In genomic region chr1:230292739-230293720, GRCh38 we compare ENCODE assay signal across 12 cellular contexts.
DNase-seq lines count a peak whose midpoint lies in the region; ATAC-seq, FAIRE-seq and TF ChIP-seq lines count a peak whose summit lies in the region.
"Had no signal": no experiment of that assay in that cellular context is flagged by ENCODE, and none has a peak within 500 bp of the region (broad histone marks: within the 10 kb centered on the region; RNA-seq: fewer than 3 reads in every experiment).

No MANE protein-coding gene starts in this region.

- peak overlapping the region; percentile 81 to 88; a peak in 3 of 4 replicates for H3K4me2 ChIP-seq in H1 (ENCODE audit: insufficient read depth in 1 of 2, low read depth in 2 of 2, low read length in 2 of 2)
- no peak overlapping the region for H3K4me2 ChIP-seq in HepG2 (ENCODE audit: low read depth, low read length)

- peak overlapping the region; percentile 67; the same call in 1 of the 2 replicates for H2BK20ac ChIP-seq in H1 (ENCODE audit: low read length)

- H3K27ac ChIP-seq in H1 (ENCODE audit: low read depth, low read length) (no peak overlapping the region), tibial artery (no peak overlapping the region), HepG2 (ENCODE audit: extremely low read length, insufficient read depth, low read length) (no peak overlapping the region)

- peaks cover 7% of the 10 kb centered on the region; the same call in 1 of the 2 replicates for H3K23me2 ChIP-seq in H1 (ENCODE audit: low read depth, low read length)

- intact Hi-C loops in activated naive CD4-positive, alpha-beta T cell treated with anti-CD3 and anti-CD28 coated beads for 36 hours (cut with micrococcal nuclease), result no loop called here
- intact Hi-C loops in tibial artery (cut with DNase I; ENCODE audit: low total_unique reads), result no loop called here
- intact Hi-C loops in HepG2 (cut with micrococcal nuclease; ENCODE audit: unreplicated experiment), result no loop called here

- FAIRE-seq in H1 (lab: Jason Lieb, UNC), result no peak
- no peak for FAIRE-seq in HepG2 (lab: Jason Lieb, UNC)

- H4K5ac ChIP-seq in H1 (ENCODE audit: insufficient read length, low read depth, low read length), result no peak overlapping the region

- no peak overlapping the region for H3K4me3 Mint-ChIP-seq in activated naive CD4-positive, alpha-beta T cell treated with anti-CD3 and anti-CD28 coated beads, Interleukin-2, amount 10 ng/mL, durations not matched to agents 7 days and 5 days
- H3K4me3 Mint-ChIP-seq in activated naive CD4-positive, alpha-beta T cell treated with anti-CD3 and anti-CD28 coated beads for 36 hours, result no peak overlapping the region

- peak overlapping the region; percentile 60 for H2BK120ac ChIP-seq in H1 (replicated peaks; ENCODE audit: low read depth, low read length)

- peak overlapping the region; percentile 92 for H2BK15ac ChIP-seq in H1 (ENCODE audit: low read length)

- H3K27ac Mint-ChIP-seq in activated naive CD4-positive, alpha-beta T cell treated with anti-CD3 and anti-CD28 coated beads, Interleukin-2, amount 10 ng/mL, durations not matched to agents 7 days and 5 days, result no peak overlapping the region
- H3K27ac Mint-ChIP-seq in activated naive CD4-positive, alpha-beta T cell treated with anti-CD3 and anti-CD28 coated beads for 36 hours, result no peak overlapping the region
- H3K27ac Mint-ChIP-seq: activated T-helper 2 cell treated with anti-CD3 and anti-CD28 coated beads, Interferon-gamma antibody, Interleukin-2, Interleukin-4, amounts not matched to agents 10 μg/mL and 5 μg/mL and 100 μg/mL, durations not matched to agents 14 hours and 24 hours and 36 hours had no signal

- TF ChIP-seq CTCF in H1 (IDR thresholded peaks at IDR 0.05; ENCODE audit: control extremely low read depth in 1 of 3, insufficient read depth in 1 of 3, low read depth in 1 of 3, low read length in 3 of 3), result no peak
- no peak for TF ChIP-seq CTCF in tibial artery (IDR thresholded peaks at IDR 0.05)
- TF ChIP-seq CTCF in HepG2 (CRISPR knock-in tag; IDR thresholded peaks at IDR 0.05), result no peak

- TF ChIP-seq POLR2A in H1 (IDR thresholded peaks at IDR 0.05; ENCODE audit: control extremely low read depth in 1 of 2, low read depth in 2 of 2, low read length in 2 of 2) (no peak), HepG2 (IDR thresholded peaks at IDR 0.05; ENCODE audit: insufficient read depth in 1 of 2, low read depth in 2 of 2, low read length in 2 of 2) (no peak)

- peak; percentile 3 for DNase-seq in activated naive CD4-positive, alpha-beta T cell treated with anti-CD3 and anti-CD28 coated beads, Interleukin-2, amount 10 ng/mL, durations not matched to agents 7 days and 5 days
- no peak for DNase-seq in activated naive CD4-positive, alpha-beta T cell treated with anti-CD3 and anti-CD28 coated beads for 36 hours
- DNase-seq in NCI-H345 treated with DMSO at 0.1 percent for 48 hours (lab: John Stamatoyannopoulos, UW; ENCODE audit: unreplicated experiment) (peak; percentile 79), H1 (ENCODE audit: low read depth in 1 of 2, low spot score in 2 of 2) (no peak), tibial artery (peak; percentile 10 to 35), HepG2 (ENCODE audit: low spot score) (no peak)
- DNase-seq: ACHN; left cardiac atrium; stimulated activated naive CD4-positive, alpha-beta T cell treated with Interleukin-2 at 50 U/mL for 16 hours had no signal

- H2BK12ac ChIP-seq in H1 (ENCODE audit: low read depth, low read length), result peak overlapping the region; percentile 52; the same call in 1 of the 2 replicates

- H2AFZ ChIP-seq in H1 (ENCODE audit: low read length), result no peak overlapping the region; the same call in 1 of the 2 replicates
- no peak overlapping the region for H2AFZ ChIP-seq in HepG2 (ENCODE audit: low read length)

- no peak for ATAC-seq in HepG2
- no peak for ATAC-seq in GM19455 (IDR thresholded peaks at IDR 0.05; ENCODE audit: unreplicated experiment)
- ATAC-seq in HG02884 (IDR thresholded peaks at IDR 0.05; ENCODE audit: unreplicated experiment), result no peak
- ATAC-seq: left cardiac atrium had no signal

- no peak overlapping the region for H3K18ac ChIP-seq in H1 (ENCODE audit: extremely low read depth, low read length)

- no peaks in the 10 kb centered on the region for H3K9me3 Mint-ChIP-seq in activated naive CD4-positive, alpha-beta T cell treated with anti-CD3 and anti-CD28 coated beads, Interleukin-2, amount 10 ng/mL, durations not matched to agents 7 days and 5 days
- no peaks in the 10 kb centered on the region for H3K9me3 Mint-ChIP-seq in activated naive CD4-positive, alpha-beta T cell treated with anti-CD3 and anti-CD28 coated beads for 36 hours
- H3K9me3 Mint-ChIP-seq: activated T-helper 2 cell treated with anti-CD3 and anti-CD28 coated beads, Interferon-gamma antibody, Interleukin-2, Interleukin-4, amounts not matched to agents 10 μg/mL and 5 μg/mL and 100 μg/mL, durations not matched to agents 14 hours and 24 hours and 36 hours had no signal

- POLR2A ChIA-PET in H1 (lab: Charles Lee; ENCODE audit: partially characterized antibody) (interaction anchor here (0.7 to 1.1 kb wide), 2 partner anchors 16 to 40 kb away, joined by 3 to 4 read pairs; no protein-coding TSS in a partner anchor), HepG2 (lab: Yijun Ruan, JAX) (no interaction called here)

- peaks cover 2% of the 10 kb centered on the region for H3K4me1 Mint-ChIP-seq in activated naive CD4-positive, alpha-beta T cell treated with anti-CD3 and anti-CD28 coated beads, Interleukin-2, amount 10 ng/mL, durations not matched to agents 7 days and 5 days
- peaks cover 4% of the 10 kb centered on the region for H3K4me1 Mint-ChIP-seq in activated naive CD4-positive, alpha-beta T cell treated with anti-CD3 and anti-CD28 coated beads for 36 hours (ENCODE audit: low read depth)

- H3K9ac ChIP-seq in H1 (replicated peaks in 1 of 4; ENCODE audit: extremely low read depth in 1 of 4, low read depth in 3 of 4, low read length in 3 of 4), result no peak overlapping the region
- H3K9ac ChIP-seq in HepG2 (ENCODE audit: insufficient read depth, low read depth, low read length), result no peak overlapping the region

- no peaks in the 10 kb centered on the region for H3K79me2 ChIP-seq in H1 (ENCODE audit: control insufficient read depth in 1 of 2, insufficient read depth in 2 of 2, low read length in 2 of 2)
- H3K79me2 ChIP-seq in HepG2 (ENCODE audit: insufficient read depth, low read length), result no peaks in the 10 kb centered on the region

- H4K20me1 ChIP-seq in H1 (replicated peaks in 1 of 2; ENCODE audit: control insufficient read depth in 1 of 2, insufficient read depth in 2 of 2, low read length in 2 of 2) (no peaks in the 10 kb centered on the region), HepG2 (ENCODE audit: insufficient read depth, low read length) (no peaks in the 10 kb centered on the region)

- no peak overlapping the region for H3K4ac ChIP-seq in H1 (replicated peaks; ENCODE audit: insufficient read length, low read depth, low read length)

- WGBS in H1 (ENCODE audit: extremely low coverage in 1 of 2, insufficient coverage in 1 of 2, insufficient read length in 1 of 2, insufficient replicate concordance in 2 of 2, low coverage in 1 of 2, low lambda C conversion rate in 2 of 2, missing lambda C conversion rate in 1 of 2), 2 experiments, result 58% methylated on average over 19 of the region's 19 CpGs; no CpG with 5 or more reads in 1 of the 2 experiments
- 20% methylated on average over 18 of the region's 19 CpGs for WGBS in HepG2 (ENCODE audit: low lambda C conversion rate)

- H3K4me1 ChIP-seq in H1 (replicated peaks in 1 of 4; ENCODE audit: control insufficient read depth in 3 of 4, insufficient read depth in 4 of 4, low read length in 3 of 4), result peaks cover 0 to 10% (median 6%) of the 10 kb centered on the region in 4 experiments; a peak in 6 of 7 replicates
- no peaks in the 10 kb centered on the region for H3K4me1 ChIP-seq in tibial artery
- peaks cover 15% of the 10 kb centered on the region for H3K4me1 ChIP-seq in HepG2 (ENCODE audit: insufficient read depth, low read length)

- peaks cover 48% of the 10 kb centered on the region for H3K27me3 Mint-ChIP-seq in activated naive CD4-positive, alpha-beta T cell treated with anti-CD3 and anti-CD28 coated beads, Interleukin-2, amount 10 ng/mL, durations not matched to agents 7 days and 5 days
- H3K27me3 Mint-ChIP-seq in activated naive CD4-positive, alpha-beta T cell treated with anti-CD3 and anti-CD28 coated beads for 36 hours (ENCODE audit: low read depth), result peaks cover 13% of the 10 kb centered on the region

- TF ChIP-seq RAD21 in H1 (IDR thresholded peaks at IDR 0.05 in 1 of 2, conservative IDR thresholded peaks at IDR 0.05 in 1 of 2; ENCODE audit: low read depth in 2 of 2, low read length in 2 of 2) (no peak), HepG2 (CRISPR knock-in tag; IDR thresholded peaks at IDR 0.05) (no peak)

- H3K27me3 ChIP-seq in H1 (replicated peaks in 1 of 4; ENCODE audit: control insufficient read depth in 3 of 4, extremely low read depth in 1 of 4, insufficient read depth in 3 of 4, low read length in 3 of 4) (peaks cover 0 to 6% (median 2%) of the 10 kb centered on the region in 4 experiments; a peak in 4 of 7 replicates), tibial artery (no peaks in the 10 kb centered on the region), HepG2 (ENCODE audit: control insufficient read depth in 1 of 2, insufficient read depth in 2 of 2, low read length in 2 of 2) (peaks cover 1 to 15% of the 10 kb centered on the region in 2 experiments; a peak in 2 of 5 replicates)

- H3K23ac ChIP-seq in H1 (ENCODE audit: insufficient read length), result no peak overlapping the region

- BruUV-seq in HepG2 (replicated peaks; lab: Mats Ljungman, UMichigan), result no TSS peak

- H3K14ac ChIP-seq in H1 (ENCODE audit: insufficient read length), result no peak overlapping the region

- no peak overlapping the region for H4K91ac ChIP-seq in H1 (replicated peaks; ENCODE audit: insufficient read length, low read length)

- no peak for TF ChIP-seq EP300 in H1 (IDR thresholded peaks at IDR 0.05; ENCODE audit: borderline replicate concordance in 1 of 2, low read depth in 2 of 2, low read length in 2 of 2)
- TF ChIP-seq EP300 in HepG2 (IDR thresholded peaks at IDR 0.05; ENCODE audit: low read depth in 2 of 2, low read length in 2 of 2), result no peak
- TF ChIP-seq EP300 in HepG2 (CRISPR knock-in tag; IDR thresholded peaks at IDR 0.05; ENCODE audit: borderline replicate concordance), result no peak

- peak overlapping the region; percentile 86; the same call in 1 of the 2 replicates for H2AK5ac ChIP-seq in H1 (ENCODE audit: low read depth, low read length)

- no peaks in the 10 kb centered on the region for H3K9me3 ChIP-seq in H1 (ENCODE audit: insufficient read depth in 2 of 2, low read depth in 1 of 2, low read length in 1 of 2)
- H3K9me3 ChIP-seq in tibial artery, result no peaks in the 10 kb centered on the region
- no peaks in the 10 kb centered on the region for H3K9me3 ChIP-seq in HepG2 (ENCODE audit: low read length)

- H3K36me3 ChIP-seq in H1 (ENCODE audit: control insufficient read depth in 2 of 4, insufficient read depth in 4 of 4, low read length in 3 of 4), result no peaks in the 10 kb centered on the region
- no peaks in the 10 kb centered on the region for H3K36me3 ChIP-seq in tibial artery
- H3K36me3 ChIP-seq in HepG2 (replicated peaks in 1 of 2; ENCODE audit: control insufficient read depth in 1 of 2, insufficient read depth in 2 of 2, low read length in 2 of 2), result no peaks in the 10 kb centered on the region

- H4K8ac ChIP-seq in H1 (ENCODE audit: extremely low read depth, insufficient read depth, low read length), result no peak overlapping the region

- in situ Hi-C loops in HepG2 (cut with HindIII; ENCODE audit: extremely low pct_ligation_motif_present, low pct_unique_long_range_greater_than_20kb), result no loop called here

- peak overlapping the region in 2 of 4 experiments; percentile 64 to 71; a peak in 3 of 8 replicates for H3K4me3 ChIP-seq in H1 (ENCODE audit: extremely low read depth in 1 of 4, insufficient read depth in 2 of 4, low read depth in 3 of 4, low read length in 4 of 4)
- H3K4me3 ChIP-seq in tibial artery, result no peak overlapping the region
- H3K4me3 ChIP-seq in HepG2 (replicated peaks in 1 of 3; ENCODE audit: insufficient read depth in 1 of 3, low read depth in 2 of 3, low read length in 3 of 3), result no peak overlapping the region

- no peaks in the 10 kb centered on the region for H3K79me1 ChIP-seq in H1 (ENCODE audit: low read depth, low read length)

- no peak overlapping the region for H3K56ac ChIP-seq in H1 (replicated peaks; ENCODE audit: insufficient read length, low read depth, low read length)

- H2BK5ac ChIP-seq in H1 (ENCODE audit: low read depth, low read length), result no peak overlapping the region

- CTCF ChIA-PET in activated naive CD4-positive, alpha-beta T cell treated with anti-CD3 and anti-CD28 coated beads, Interleukin-2, amount 10 ng/mL, durations not matched to agents 7 days and 5 days (lab: Charles Lee), result no interaction called here
- CTCF ChIA-PET in activated naive CD4-positive, alpha-beta T cell treated with anti-CD3 and anti-CD28 coated beads for 36 hours (lab: Charles Lee), result interaction anchor here (0.6 kb wide), 1 partner anchor 19 kb away, joined by 3 read pairs; no protein-coding TSS in a partner anchor
- CTCF ChIA-PET in H1 (lab: Charles Lee; ENCODE audit: partially characterized antibody), result interaction anchor here (0.6 to 1.2 kb wide), 5 partner anchors 10 to 547 kb away, joined by 3 to 6 read pairs (median 3); no protein-coding TSS in a partner anchor
- CTCF ChIA-PET in HepG2 (lab: Yijun Ruan, JAX; ENCODE audit: low intra/inter-chr PET ratio, low total read pairs), result no interaction called here

- H3K36me3 Mint-ChIP-seq in activated naive CD4-positive, alpha-beta T cell treated with anti-CD3 and anti-CD28 coated beads, Interleukin-2, amount 10 ng/mL, durations not matched to agents 7 days and 5 days, result no peaks in the 10 kb centered on the region
- H3K36me3 Mint-ChIP-seq in activated naive CD4-positive, alpha-beta T cell treated with anti-CD3 and anti-CD28 coated beads for 36 hours (ENCODE audit: low read depth), result no peaks in the 10 kb centered on the region

Comparison
In these comparisons a context has a peak if more than half of its experiments do, and no peak if none do; other contexts are left out.
1. DNase-seq: peak in activated naive CD4-positive, alpha-beta T cell treated with anti-CD3 and anti-CD28 coated beads, Interleukin-2, amount 10 ng/mL, durations not matched to agents 7 days and 5 days (single experiment), NCI-H345 treated with DMSO at 0.1 percent for 48 hours (single experiment) and tibial artery (2 of 2); none in activated naive CD4-positive, alpha-beta T cell treated with anti-CD3 and anti-CD28 coated beads for 36 hours (single experiment), H1 (0 of 2) and HepG2 (single experiment).
2. CTCF ChIA-PET loops: an anchor here in activated naive CD4-positive, alpha-beta T cell treated with anti-CD3 and anti-CD28 coated beads for 36 hours (0.6 kb wide) and H1 (0.6 to 1.2 kb wide); none called in activated naive CD4-positive, alpha-beta T cell treated with anti-CD3 and anti-CD28 coated beads, Interleukin-2, amount 10 ng/mL, durations not matched to agents 7 days and 5 days and HepG2.